ENCODE assay signal across 1 cellular context in genomic region chr19:40453151-40453735, GRCh38.
A peak's percentile ranks its signal among the peaks of the same experiment; 100 is the strongest.
TF ChIP-seq lines count a peak whose summit lies in the region.

No MANE protein-coding gene starts in this region.

TF ChIP-seq in K562, 482 proteins besides CTCF, POLR2A, EP300 and RAD21:
- peak; percentile 27 for TF ChIP-seq POLR2B (IDR thresholded peaks at IDR 0.05; ENCODE audit: low read depth, partially characterized antibody)
- no peak for TF ChIP-seq STAT6 (CRISPR knock-in tag; IDR thresholded peaks at IDR 0.05)
